Comparison of ENCODE assay signal across 10 cellular contexts in genomic region chr10:130021373-130021950, GRCh38. TPM values are rescaled to one million over a fixed set of nuclear protein-coding genes. Genes with fewer than 3 reads are reported as not detected.
DNase-seq lines count a peak whose midpoint lies in the region; ATAC-seq and TF ChIP-seq lines count a peak whose summit lies in the region.
"Had no signal": no experiment of that assay in that cellular context is flagged by ENCODE, and none has a peak within 500 bp of the region (broad histone marks: within the 10 kb centered on the region; RNA-seq: fewer than 3 reads in every experiment).

No MANE protein-coding gene starts in this region.

- no peaks in the 10 kb centered on the region for H3K79me2 ChIP-seq in MM.1S (ENCODE audit: low read length)

- DNase-seq in HL-60 (ENCODE audit: low read depth in 1 of 2, low spot score in 1 of 2) (peak; percentile 61 to 67), astrocyte of the hippocampus (ENCODE audit: low read depth, low spot score) (peak; percentile 34), myocyte (ENCODE audit: low read depth) (peak; percentile 98), MM.1S (no peak), D341Med (ENCODE audit: low spot score) (no peak), GM19240 (ENCODE audit: insufficient read length, low spot score) (no peak)
- DNase-seq: activated CD4-positive, alpha-beta T cell treated with anti-CD3 and anti-CD28 coated beads, Interleukin-2, amount 10 ng/mL, durations not matched to agents 7 days and 5 days; kidney glomerular epithelial cell had no signal

- H3K9me2 ChIP-seq in MM.1S (replicated peaks; ENCODE audit: insufficient read depth, low read length) = no peaks in the 10 kb centered on the region

- no peaks in the 10 kb centered on the region for H3K9me3 ChIP-seq in BLaER1 treated with 17β-estradiol and CSF1 and Interleukin-3, amounts not matched to agents 10 nM and 100 nM (replicated peaks in 1 of 11)
- H3K9me3 ChIP-seq in MM.1S (replicated peaks; ENCODE audit: insufficient read depth, low read length) = no peaks in the 10 kb centered on the region

- H3K4me2 ChIP-seq in BLaER1 treated with 17β-estradiol and CSF1 and Interleukin-3, amounts not matched to agents 10 nM and 100 nM = peak overlapping the region; percentile 65 to 90 (median 83)
- H3K4me2 ChIP-seq in MM.1S (ENCODE audit: low read depth, low read length) = no peak overlapping the region

- no peak overlapping the region for H3K4me3 ChIP-seq in BLaER1 treated with 17β-estradiol and CSF1 and Interleukin-3, amounts not matched to agents 10 nM and 100 nM
- H3K4me3 ChIP-seq in HL-60 (replicated peaks; ENCODE audit: insufficient read depth, low read length) = no peak overlapping the region
- H3K4me3 ChIP-seq in MM.1S (ENCODE audit: low read length) = no peak overlapping the region

- H3K27ac ChIP-seq in BLaER1 treated with 17β-estradiol and CSF1 and Interleukin-3, amounts not matched to agents 10 nM and 100 nM = peak overlapping the region in 9 of 11 experiments; percentile 27 to 67 (median 50); a peak in 16 of 22 replicates
- peak overlapping the region; percentile 51 for H3K27ac ChIP-seq in HL-60 (replicated peaks)
- H3K27ac ChIP-seq in MM.1S (ENCODE audit: low read length) = no peak overlapping the region

- H3K9ac ChIP-seq in BLaER1 treated with 17β-estradiol and CSF1 and Interleukin-3, amounts not matched to agents 10 nM and 100 nM = peak overlapping the region in 2 of 11 experiments; percentile 8 to 16; a peak in 2 of 22 replicates
- no peak overlapping the region for H3K9ac ChIP-seq in MM.1S (ENCODE audit: low read length)

- H3K4me1 ChIP-seq in BLaER1 treated with 17β-estradiol and CSF1 and Interleukin-3, amounts not matched to agents 10 nM and 100 nM = peaks cover 32 to 58% (median 51%) of the 10 kb centered on the region in 10 experiments
- no peaks in the 10 kb centered on the region for H3K4me1 ChIP-seq in MM.1S (ENCODE audit: low read length)

- TF ChIP-seq CTCF in HL-60 (IDR thresholded peaks at IDR 0.05; ENCODE audit: insufficient read depth, low read length) (no peak), MM.1S (IDR thresholded peaks at IDR 0.05; ENCODE audit: low read length) (no peak)

- no peaks in the 10 kb centered on the region for H3K36me3 ChIP-seq in BLaER1 treated with 17β-estradiol and CSF1 and Interleukin-3, amounts not matched to agents 10 nM and 100 nM
- no peaks in the 10 kb centered on the region for H3K36me3 ChIP-seq in MM.1S (replicated peaks; ENCODE audit: insufficient read depth, low read length)

- no peak for ATAC-seq in HG03045 (IDR thresholded peaks at IDR 0.05; ENCODE audit: unreplicated experiment)

- no peak overlapping the region for H2AFZ ChIP-seq in MM.1S (ENCODE audit: low read length)

- H3K27me3 ChIP-seq in BLaER1 treated with 17β-estradiol and CSF1 and Interleukin-3, amounts not matched to agents 10 nM and 100 nM = no peaks in the 10 kb centered on the region
- no peaks in the 10 kb centered on the region for H3K27me3 ChIP-seq in HL-60 (ENCODE audit: insufficient read depth, poor library complexity, severe bottlenecking)
- no peaks in the 10 kb centered on the region for H3K27me3 ChIP-seq in MM.1S (replicated peaks; ENCODE audit: insufficient read depth, low read length)

- peaks cover 0 to 5% (median 0%) of the 10 kb centered on the region in 11 experiments; a peak in 1 of 22 replicates for H4K20me1 ChIP-seq in BLaER1 treated with 17β-estradiol and CSF1 and Interleukin-3, amounts not matched to agents 10 nM and 100 nM
- no peaks in the 10 kb centered on the region for H4K20me1 ChIP-seq in MM.1S (ENCODE audit: insufficient read depth, low read length)

- no peaks in the 10 kb centered on the region for H3F3A ChIP-seq in MM.1S (ENCODE audit: insufficient read depth, low read length)

RNA-seq across cellular contexts. Expression of gene EBF3, which starts 57.4 kb away (rescaled TPM):
- total RNA-seq in myocyte = 21.9 and 32.2 TPM in 2 replicates
- 10.7 TPM for polyA plus RNA-seq in myocyte (2012)
- total RNA-seq: activated CD4-positive, alpha-beta T cell treated with anti-CD3 and anti-CD28 coated beads, Interleukin-2, amount 10 ng/mL, durations not matched to agents 7 days and 5 days had no signal

Comparison
In these comparisons a context has a peak if more than half of its experiments do, and no peak if none do; other contexts are left out.
1. DNase-seq: peak in HL-60 (2 of 2), astrocyte of the hippocampus (single experiment) and myocyte (single experiment); none in MM.1S (single experiment), D341Med (single experiment) and GM19240 (single experiment).